Comparison of ENCODE assay signal across 30 cellular contexts in the genomic region with DNA sequence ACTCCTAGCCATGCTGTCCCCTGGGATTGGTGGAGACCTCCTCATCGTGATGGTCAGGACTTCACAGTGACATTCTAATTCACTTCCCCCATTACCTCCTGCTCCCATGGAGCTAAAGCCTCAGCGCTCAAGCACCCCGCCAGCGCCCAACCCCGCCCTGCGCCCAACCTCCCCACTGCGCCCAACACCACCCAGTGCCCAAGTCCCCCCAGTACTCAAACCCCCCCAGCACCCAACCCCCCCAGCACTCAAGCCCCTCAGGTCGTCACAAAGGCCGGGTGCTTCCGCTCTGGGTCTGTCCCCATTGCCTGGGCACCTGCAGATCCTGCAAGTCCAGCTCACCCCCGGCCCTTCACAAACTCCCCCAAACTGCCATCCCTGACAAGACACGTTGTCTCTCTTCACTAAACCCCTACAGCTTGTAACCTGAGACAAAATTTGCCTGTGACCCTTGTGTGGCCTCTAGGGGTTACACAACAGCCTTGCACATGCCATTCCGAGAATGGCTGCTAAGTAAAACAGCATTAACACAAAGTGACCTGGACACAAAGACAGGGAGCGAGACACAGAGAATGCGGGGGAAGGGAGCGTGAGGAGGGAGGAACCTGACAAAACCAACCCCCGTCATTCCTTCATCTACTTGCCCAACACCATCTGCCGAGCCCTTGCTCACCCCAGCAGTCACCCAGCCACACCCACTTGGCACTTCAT.
DNase-seq lines count a peak whose midpoint lies in the region; ATAC-seq, FAIRE-seq and TF ChIP-seq lines count a peak whose summit lies in the region.
"Had no signal": no experiment of that assay in that cellular context is flagged by ENCODE, and none has a peak within 500 bp of the region (broad histone marks: within the 10 kb centered on the region; RNA-seq: fewer than 3 reads in every experiment).

No MANE protein-coding gene starts in this region.

- TF ChIP-seq RAD21 in GM12878 (IDR thresholded peaks at IDR 0.05; ENCODE audit: insufficient read depth, low read depth, low read length) = peak; percentile 16; the same call in 1 of the 2 replicates

- no peaks in the 10 kb centered on the region for H3K9me2 ChIP-seq in DOHH2 (replicated peaks; ENCODE audit: control insufficient read depth, low read length)
- no peaks in the 10 kb centered on the region for H3K9me2 ChIP-seq in GM23338 (ENCODE audit: insufficient read depth)

- no peaks in the 10 kb centered on the region for H3K79me2 ChIP-seq in DOHH2 (ENCODE audit: control insufficient read depth, low read length)
- no peaks in the 10 kb centered on the region for H3K79me2 ChIP-seq in GM23338 (replicated peaks; ENCODE audit: insufficient read depth)
- H3K79me2 ChIP-seq in GM12878 (ENCODE audit: control insufficient read depth, insufficient read depth, low read length) = no peaks in the 10 kb centered on the region
- no peaks in the 10 kb centered on the region for H3K79me2 ChIP-seq in mesendoderm (ENCODE audit: control insufficient read depth, insufficient read depth, low read length)
- H3K79me2 ChIP-seq: hepatocyte had no signal

- no peak overlapping the region for H2BK120ac ChIP-seq in mesendoderm (ENCODE audit: low read depth, low read length)

- H2BK5ac ChIP-seq in mesendoderm (ENCODE audit: low read length) = no peak overlapping the region

- intact Hi-C loops in GM12878 (cut with micrococcal nuclease; ENCODE audit: unreplicated experiment) (no loop called here), prostate gland (cut with DNase I) (no loop called here)

- H3K27ac ChIP-seq in DOHH2 (ENCODE audit: low read depth, low read length) (no peak overlapping the region), GM23338 (ENCODE audit: low read depth) (no peak overlapping the region), GM12878 (ENCODE audit: control insufficient read depth, insufficient read depth) (no peak overlapping the region), mesendoderm (ENCODE audit: low read depth, low read length) (no peak overlapping the region), prostate gland (no peak overlapping the region), caudate nucleus (ENCODE audit: low read depth, low read length) (no peak overlapping the region)
- H3K27ac ChIP-seq: foreskin keratinocyte, hepatocyte, lower lobe of right lung, SK-N-MC, skin epidermis, vagina had no signal

- H3K27me3 Mint-ChIP-seq in GM23338 (ENCODE audit: insufficient read depth, low read depth, poor library complexity) (peaks cover 5% of the 10 kb centered on the region), mesothelial cell of epicardium (ENCODE audit: low read depth) (no peaks in the 10 kb centered on the region)

- H3K4me1 Mint-ChIP-seq in GM23338 (peaks cover 14% of the 10 kb centered on the region), mesothelial cell of epicardium (peaks cover 3% of the 10 kb centered on the region)
- H3K4me1 Mint-ChIP-seq: T-helper 17 cell had no signal

- TF ChIP-seq EP300 in GM12878 (IDR thresholded peaks at IDR 0.05; ENCODE audit: borderline replicate concordance in 1 of 2, control insufficient read depth in 1 of 2, low read depth in 2 of 2, low read length in 2 of 2) = no peak

- H3K9ac ChIP-seq in GM12878 (ENCODE audit: control insufficient read depth, insufficient read depth, low read length) = no peak overlapping the region
- no peak overlapping the region for H3K9ac ChIP-seq in mesendoderm (ENCODE audit: low read length)

- CTCF ChIA-PET in GM12878 (lab: Yijun Ruan, JAX) = no interaction called here

- peaks cover 10% of the 10 kb centered on the region for H3K4me1 ChIP-seq in DOHH2 (ENCODE audit: control insufficient read depth, low read length)
- H3K4me1 ChIP-seq in GM23338 (ENCODE audit: insufficient read depth) = no peaks in the 10 kb centered on the region
- H3K4me1 ChIP-seq in GM12878 (ENCODE audit: control insufficient read depth, insufficient read depth, low read length) = no peaks in the 10 kb centered on the region
- no peaks in the 10 kb centered on the region for H3K4me1 ChIP-seq in mesendoderm (ENCODE audit: control insufficient read depth, low read depth, low read length)
- no peaks in the 10 kb centered on the region for H3K4me1 ChIP-seq in prostate gland (replicated peaks)
- H3K4me1 ChIP-seq: foreskin keratinocyte, lower lobe of right lung, vagina had no signal

- no peak overlapping the region for H2BK15ac ChIP-seq in mesendoderm (replicated peaks; ENCODE audit: low read depth)

- H3K18ac ChIP-seq in mesendoderm (ENCODE audit: low read length) = no peak overlapping the region

- no peaks in the 10 kb centered on the region for H4K20me1 ChIP-seq in DOHH2 (ENCODE audit: control insufficient read depth, insufficient read depth, low read depth, low read length)
- H4K20me1 ChIP-seq in GM23338 (replicated peaks; ENCODE audit: insufficient read depth) = no peaks in the 10 kb centered on the region
- H4K20me1 ChIP-seq in GM12878 (ENCODE audit: control insufficient read depth, insufficient read depth) = no peaks in the 10 kb centered on the region

- no peaks in the 10 kb centered on the region for H3K36me3 ChIP-seq in DOHH2 (ENCODE audit: control insufficient read depth, low read length)
- no peaks in the 10 kb centered on the region for H3K36me3 ChIP-seq in GM23338 (ENCODE audit: insufficient read depth)
- no peaks in the 10 kb centered on the region for H3K36me3 ChIP-seq in GM12878 (ENCODE audit: control insufficient read depth in 2 of 2, insufficient read depth in 2 of 2, low read length in 1 of 2)
- H3K36me3 ChIP-seq in mesendoderm (ENCODE audit: control insufficient read depth, insufficient read depth, low read length) = no peaks in the 10 kb centered on the region
- no peaks in the 10 kb centered on the region for H3K36me3 ChIP-seq in prostate gland
- H3K36me3 ChIP-seq: lower lobe of right lung, vagina had no signal

- POLR2A ChIA-PET in GM12878 (lab: Charles Lee) = interaction anchor here (0.7 kb wide), 1 partner anchor 694 kb away, joined by 4 read pairs; no protein-coding TSS in a partner anchor

- WGBS in GM12878 (ENCODE audit: insufficient coverage, insufficient replicate concordance, low lambda C conversion rate, missing lambda C conversion rate) = 38% methylated on average over 14 of the region's 18 CpGs
- WGBS in mesendoderm (ENCODE audit: extremely low coverage, insufficient coverage, low lambda C conversion rate) = no CpG with 5 or more reads among the region's 18 CpGs
- WGBS in prostate gland = 62% methylated on average over 18 of the region's 18 CpGs

- H3K79me1 ChIP-seq in mesendoderm (ENCODE audit: low read length) = no peaks in the 10 kb centered on the region

- no peaks in the 10 kb centered on the region for H3F3A ChIP-seq in DOHH2 (ENCODE audit: control insufficient read depth, insufficient read depth)
- H3F3A ChIP-seq in GM23338 (replicated peaks; ENCODE audit: low read depth) = no peaks in the 10 kb centered on the region

- H3K27ac Mint-ChIP-seq in GM23338 = no peak overlapping the region
- no peak overlapping the region for H3K27ac Mint-ChIP-seq in mesothelial cell of epicardium
- H3K27ac Mint-ChIP-seq: activated CD4-positive, alpha-beta T cell treated with anti-CD3 and anti-CD28 coated beads for 36 hours; activated T-cell treated with anti-CD3 and anti-CD28 coated beads, Interleukin-2, amount 50 U/mL, for 72 hours; stimulated activated effector memory CD8-positive, alpha-beta T cell treated with anti-CD3 and anti-CD28 coated beads, Interleukin-12 subunit alpha, Interleukin-12 subunit beta, amount 100 ng/mL, for 72 hours; T-helper 17 cell had no signal

- H3K56ac ChIP-seq in mesendoderm (ENCODE audit: low read length) = no peak overlapping the region

- no peak overlapping the region for H2AFZ ChIP-seq in GM23338
- no peak overlapping the region for H2AFZ ChIP-seq in GM12878 (ENCODE audit: control insufficient read depth, low read depth, low read length)
- H2AFZ ChIP-seq: hepatocyte had no signal

- H3K27me3 ChIP-seq in DOHH2 (ENCODE audit: control insufficient read depth, low read length) = peaks cover 3% of the 10 kb centered on the region; the same call in 1 of the 2 replicates
- no peaks in the 10 kb centered on the region for H3K27me3 ChIP-seq in GM23338 (ENCODE audit: insufficient read depth)
- H3K27me3 ChIP-seq in GM12878 (replicated peaks in 1 of 2; ENCODE audit: control insufficient read depth in 2 of 2, insufficient read depth in 2 of 2, low read length in 1 of 2) = no peaks in the 10 kb centered on the region; a peak in 1 of 4 replicates
- no peaks in the 10 kb centered on the region for H3K27me3 ChIP-seq in mesendoderm (ENCODE audit: insufficient read depth, low read length, poor library complexity)
- H3K27me3 ChIP-seq in prostate gland (replicated peaks; ENCODE audit: insufficient read depth) = no peaks in the 10 kb centered on the region
- H3K27me3 ChIP-seq: foreskin keratinocyte, hepatocyte, vagina had no signal

- in situ Hi-C loops in GM12878 (cut with MboI) = no loop called here

- TF ChIP-seq POLR2A in GM12878 (IDR thresholded peaks at IDR 0.05; ENCODE audit: low read depth, low read length) (no peak), prostate gland (IDR thresholded peaks at IDR 0.05) (no peak)

- H3K36me3 Mint-ChIP-seq in GM23338 (ENCODE audit: low read depth) (peaks cover 9% of the 10 kb centered on the region; the same call in 2 of the 3 replicates), mesothelial cell of epicardium (no peaks in the 10 kb centered on the region)
- H3K36me3 Mint-ChIP-seq: stimulated activated effector memory CD8-positive, alpha-beta T cell treated with anti-CD3 and anti-CD28 coated beads, Interleukin-12 subunit alpha, Interleukin-12 subunit beta, amount 100 ng/mL, for 72 hours had no signal

- H3K23ac ChIP-seq in mesendoderm (ENCODE audit: low read length) = no peak overlapping the region

- peak overlapping the region; percentile 32; the same call in 1 of the 2 replicates for H3K4me2 ChIP-seq in DOHH2 (ENCODE audit: low read length)
- H3K4me2 ChIP-seq in GM23338 = no peak overlapping the region
- H3K4me2 ChIP-seq in GM12878 (ENCODE audit: control insufficient read depth, insufficient read depth) = no peak overlapping the region
- no peak overlapping the region for H3K4me2 ChIP-seq in mesendoderm (ENCODE audit: low read length)
- H3K4me2 ChIP-seq: hepatocyte had no signal

- SMC1A ChIA-PET in GM12878 (lab: Charles Lee; ENCODE audit: uncharacterized antibody, unreplicated experiment) = interaction anchor here (0.9 to 1.0 kb wide), 2 partner anchors 11 to 106 kb away, joined by 3 read pairs; no protein-coding TSS in a partner anchor

- H3K4me3 Mint-ChIP-seq in GM23338 (no peak overlapping the region), mesothelial cell of epicardium (no peak overlapping the region)
- H3K4me3 Mint-ChIP-seq: activated CD4-positive, alpha-beta T cell treated with anti-CD3 and anti-CD28 coated beads for 36 hours; stimulated activated effector memory CD8-positive, alpha-beta T cell treated with anti-CD3 and anti-CD28 coated beads, Interleukin-12 subunit alpha, Interleukin-12 subunit beta, amount 100 ng/mL, for 72 hours; T-helper 17 cell had no signal

- FAIRE-seq in GM12878 (lab: Jason Lieb, UNC) = no peak
- FAIRE-seq: GM19239, islet of Langerhans had no signal

- BruUV-seq in GM12878 (replicated peaks; lab: Mats Ljungman, UMichigan) = no TSS peak

- H2AK5ac ChIP-seq in mesendoderm (ENCODE audit: low read length) = no peak overlapping the region

- peak; percentile 20 for TF ChIP-seq CTCF in DOHH2 (IDR thresholded peaks at IDR 0.05; ENCODE audit: low read depth, low read length, poor library complexity, severe bottlenecking)
- TF ChIP-seq CTCF in GM23338 (conservative IDR thresholded peaks at IDR 0.05; ENCODE audit: low read depth in 2 of 2) = peak in 1 of 2 experiments; percentile 22; a peak in 1 of 4 replicates
- TF ChIP-seq CTCF in GM12878 (IDR thresholded peaks at IDR 0.05 in 2 of 3, conservative IDR thresholded peaks at IDR 0.05 in 1 of 3; ENCODE audit: control insufficient read depth in 2 of 3, extremely low read depth in 1 of 3, insufficient read depth in 1 of 3, low read depth in 3 of 3, low read length in 3 of 3) = no peak
- no peak for TF ChIP-seq CTCF in prostate gland (IDR thresholded peaks at IDR 0.05)
- no peak for TF ChIP-seq CTCF in mesothelial cell of epicardium (IDR thresholded peaks at IDR 0.05; ENCODE audit: unreplicated experiment)

- H3K9me3 ChIP-seq in DOHH2 (ENCODE audit: control insufficient read depth, insufficient read depth, low read length) = no peaks in the 10 kb centered on the region
- H3K9me3 ChIP-seq in GM12878 (replicated peaks; ENCODE audit: control insufficient read depth, insufficient read depth, low read length) = no peaks in the 10 kb centered on the region
- H3K9me3 ChIP-seq in prostate gland = no peaks in the 10 kb centered on the region
- H3K9me3 ChIP-seq: lower lobe of right lung, vagina had no signal

- H3K4me3 ChIP-seq in DOHH2 (ENCODE audit: low read length) (no peak overlapping the region), GM23338 (no peak overlapping the region), GM12878 (no peak overlapping the region), mesendoderm (ENCODE audit: low read length) (no peak overlapping the region), prostate gland (no peak overlapping the region)
- H3K4me3 ChIP-seq: hepatocyte, lower lobe of right lung, SK-N-MC, skin epidermis, vagina had no signal

- H3K9me3 Mint-ChIP-seq in GM23338 = no peaks in the 10 kb centered on the region
- no peaks in the 10 kb centered on the region for H3K9me3 Mint-ChIP-seq in mesothelial cell of epicardium
- H3K9me3 Mint-ChIP-seq: activated T-cell treated with anti-CD3 and anti-CD28 coated beads, Interleukin-2, amount 50 U/mL, for 72 hours; stimulated activated effector memory CD8-positive, alpha-beta T cell treated with anti-CD3 and anti-CD28 coated beads, Interleukin-12 subunit alpha, Interleukin-12 subunit beta, amount 100 ng/mL, for 72 hours had no signal

- H4K8ac ChIP-seq in mesendoderm (ENCODE audit: low read depth, low read length) = no peak overlapping the region

- ATAC-seq in GM23338 = peak; percentile 75
- ATAC-seq in GM12878 = peak; percentile 42
- ATAC-seq: esophagus mucosa; foreskin keratinocyte; lower lobe of right lung; stimulated activated effector memory CD8-positive, alpha-beta T cell treated with anti-CD3 and anti-CD28 coated beads, Interleukin-12 subunit alpha, Interleukin-12 subunit beta, amount 100 ng/mL, for 72 hours; T-helper 17 cell had no signal

- DNase-seq in GM23338 (ENCODE audit: low spot score) = peak; percentile 46
- DNase-seq in GM12878 (ENCODE audit: low read depth, low spot score) = no peak
- peak; percentile 64 for DNase-seq in mesendoderm
- no peak for DNase-seq in AML-193 (lab: John Stamatoyannopoulos, UW)
- no peak for DNase-seq in prostate gland (ENCODE audit: low spot score)
- DNase-seq in caudate nucleus (lab: John Stamatoyannopoulos, UW) = no peak
- DNase-seq in mesothelial cell of epicardium (ENCODE audit: low spot score in 2 of 2, unreplicated experiment in 2 of 2) = no peak
- DNase-seq: activated CD4-positive, alpha-beta T cell treated with anti-CD3 and anti-CD28 coated beads for 36 hours; activated naive CD4-positive, alpha-beta T cell treated with Interleukin-2 at 50 U/mL for 16 hours; activated T-cell treated with anti-CD3 and anti-CD28 coated beads, Interleukin-2, amount 50 U/mL, for 72 hours; amniotic stem cell; C1 segment of cervical spinal cord; DMS79 treated with DMSO at 0.1 percent for 48 hours; effector memory CD4-positive, alpha-beta T cell; foreskin keratinocyte; KG1; lower lobe of right lung; NCI-H69; nucleus accumbens; stimulated activated CD4-positive, alpha-beta T cell treated with anti-CD3 and anti-CD28 coated beads, Interleukin-2, amount 100 ng/mL, for 48 hours; T-helper 17 cell had no signal

- H4K5ac ChIP-seq in mesendoderm (ENCODE audit: low read length) = no peak overlapping the region

- no peak overlapping the region for H3K4ac ChIP-seq in mesendoderm (ENCODE audit: low read depth, low read length)

- RAD21 ChIA-PET in GM12878 (lab: Charles Lee; ENCODE audit: unreplicated experiment) = interaction anchor here (1.4 kb wide), 1 partner anchor 11 kb away, joined by 4 read pairs; no protein-coding TSS in a partner anchor

Comparison
In these comparisons a context has a peak if more than half of its experiments do, and no peak if none do; other contexts are left out.
1. DNase-seq: peak in GM23338 (single experiment) and mesendoderm (single experiment); none in GM12878 (single experiment), AML-193 (0 of 2), prostate gland (single experiment), caudate nucleus (0 of 61) and mesothelial cell of epicardium (0 of 2).